In the genomic region with DNA sequence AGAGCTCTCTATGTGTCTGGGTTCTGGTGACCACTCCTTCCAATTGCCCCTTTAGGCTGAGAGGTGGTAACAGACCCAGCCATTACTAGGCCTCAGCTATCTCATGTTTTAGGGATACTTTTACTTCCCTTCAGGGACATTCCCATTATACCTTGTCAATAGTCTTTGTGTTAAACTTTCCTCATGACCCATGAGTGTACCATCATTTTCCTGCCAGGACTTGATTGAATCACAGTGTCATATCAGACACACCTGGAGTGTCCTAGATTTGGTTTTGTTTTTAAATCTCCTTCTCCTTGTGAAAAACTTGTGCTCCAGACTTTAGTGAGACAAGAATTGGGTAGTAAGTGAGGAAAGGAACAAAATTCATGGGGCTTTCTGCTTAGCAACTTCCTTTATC, we compare ENCODE assay signal across 21 cellular contexts.
"Had no signal": no experiment of that assay in that cellular context is flagged by ENCODE, and none has a peak within 500 bp of the region (broad histone marks: within the 10 kb centered on the region; RNA-seq: fewer than 3 reads in every experiment).

No MANE protein-coding gene starts in this region.

- H3K4me2 ChIP-seq: SK-N-SH had no signal

- H3K27ac ChIP-seq: RWPE1 had no signal

- FAIRE-seq: HepG2 had no signal

- H3K9ac ChIP-seq: SK-N-SH had no signal

- DNase-seq: IMR-90, Karpas-422, KG1, MM.1S, NCI-H1092 treated with DMSO at 0.1 percent for 48 hours, NCI-H1436, NCI-H187, NCI-H2029, NCI-H2081 treated with DMSO at 0.1 percent for 48 hours, NCI-H226, NCI-H446, NCI-H510A, NCI-H524 treated with DMSO at 0.1 percent for 48 hours, NCI-H69, NCI-H774, PC-3, SHP77, SK-N-SH had no signal

- H3K9me3 ChIP-seq: SK-N-SH had no signal

- ATAC-seq: HepG2, Panc1, PC-3 had no signal
